Comparison of ENCODE assay signal across 7 cellular contexts in genomic region chr14:51860164-51860835, GRCh38. TPM values are rescaled to one million over a fixed set of nuclear protein-coding genes. Genes with fewer than 3 reads are reported as not detected.
DNase-seq lines count a peak whose midpoint lies in the region; ATAC-seq and TF ChIP-seq lines count a peak whose summit lies in the region.

TSS of gene GNG2 (plus strand) at chr14:51860612. CDS start at chr14:51950679, 90,067 bp downstream.

- TF ChIP-seq CTCF in chondrocyte (IDR thresholded peaks at IDR 0.05): no peak

- peak within 1 kb of the TSS; percentile 76 for H3K4me3 Mint-ChIP-seq in chondrocyte (ENCODE audit: unreplicated experiment)

- no peaks in the 10 kb centered on the region for H3K36me3 Mint-ChIP-seq in chondrocyte (ENCODE audit: low read depth)

- peaks cover 22% of the 10 kb centered on the region for H3K4me1 Mint-ChIP-seq in chondrocyte (ENCODE audit: low read depth)

- H3K27me3 Mint-ChIP-seq in chondrocyte (ENCODE audit: low read depth): no peaks in the 10 kb centered on the region

- ATAC-seq in GM18870 (IDR thresholded peaks at IDR 0.05; ENCODE audit: unreplicated experiment) (peak; percentile 71), HG03097 (IDR thresholded peaks at IDR 0.05; ENCODE audit: low FRiP score, unreplicated experiment) (peak; percentile 84)

- peak within 1 kb of the TSS; percentile 76 for H3K27ac Mint-ChIP-seq in chondrocyte (ENCODE audit: unreplicated experiment)

- peaks cover 7% of the 10 kb centered on the region for H3K9me3 Mint-ChIP-seq in chondrocyte (ENCODE audit: low read depth)

- DNase-seq in NCI-H345 treated with DMSO at 0.1 percent for 48 hours (lab: John Stamatoyannopoulos, UW; ENCODE audit: unreplicated experiment) (peak; percentile 82), chondrocyte (ENCODE audit: low spot score) (no peak), kidney tubule cell (ENCODE audit: low spot score) (peak; percentile 55)
- DNase-seq in activated CD4-positive, alpha-beta T cell treated with anti-CD3 and anti-CD28 coated beads for 1 hour: peak; percentile 68
- peak; percentile 35 to 51 for DNase-seq in stimulated activated CD4-positive, alpha-beta T cell treated with anti-CD3 and anti-CD28 coated beads, Interleukin-1b, Interleukin-23, amount 100 ng/mL, for 1 hour (ENCODE audit: low read depth in 2 of 2)

RNA-seq across cellular contexts. Expression of gene GNG2, which starts in this region (rescaled TPM):
- 2.4 to 5.1 TPM (median 2.9 TPM) in 3 replicates for total RNA-seq in chondrocyte
